In the genomic region with DNA sequence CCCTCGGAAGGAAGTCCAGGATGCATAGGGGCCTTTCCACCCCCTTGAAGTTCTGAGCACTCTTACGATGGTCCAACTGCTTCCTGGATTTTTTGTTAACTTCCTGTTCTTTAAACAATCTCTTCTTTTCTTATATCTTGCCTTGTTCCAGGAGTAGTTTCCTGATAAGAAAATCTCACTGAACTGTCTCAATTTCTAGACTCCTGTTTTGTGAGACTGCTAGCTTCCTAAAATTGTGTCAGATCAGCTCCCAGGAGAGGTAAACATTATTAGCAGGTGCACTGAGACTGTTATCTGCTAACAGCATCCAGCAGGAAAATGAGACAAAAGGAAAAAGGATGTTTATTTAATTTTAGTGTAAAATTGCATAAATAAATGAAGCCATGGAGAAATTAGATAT, we compare ENCODE assay signal across 29 cellular contexts.
"Had no signal": no experiment of that assay in that cellular context is flagged by ENCODE, and none has a peak within 500 bp of the region (broad histone marks: within the 10 kb centered on the region; RNA-seq: fewer than 3 reads in every experiment).

No MANE protein-coding gene starts in this region.

- H3K4me1 ChIP-seq: adrenal gland, body of pancreas, esophagus muscularis mucosa, foreskin keratinocyte, gastrocnemius medialis, heart left ventricle had no signal

- DNase-seq: activated CD4-positive, alpha-beta memory T cell treated with anti-CD3 and anti-CD28 coated beads, Interleukin-2, amount 10 ng/mL, durations not matched to agents 7 days and 5 days; activated CD4-positive, alpha-beta T cell treated with anti-CD3 and anti-CD28 coated beads for 1 hour; activated CD4-positive, alpha-beta T cell treated with anti-CD3 and anti-CD28 coated beads for 4 hours; activated CD4-positive, alpha-beta T cell treated with anti-CD3 and anti-CD28 coated beads, Interleukin-2, amount 10 ng/mL, durations not matched to agents 7 days and 5 days; activated CD4-positive, alpha-beta T cell treated with anti-CD3 and anti-CD28 coated beads, Interleukin-2, amount 50 U/mL, for 4 hours; activated CD8-positive, alpha-beta memory T cell treated with anti-CD3 and anti-CD28 coated beads, Interleukin-2, amount 50 U/mL, for 48 hours; activated gamma-delta T cell treated with Interleukin-2 at 50 U/mL for 16 hours; activated naive CD4-positive, alpha-beta T cell treated with anti-CD3 and anti-CD28 coated beads, Interleukin-2, amount 50 U/mL, for 16 hours; activated naive CD4-positive, alpha-beta T cell treated with Interleukin-2 at 50 U/mL for 16 hours; activated naive CD8-positive, alpha-beta T cell treated with anti-CD3 and anti-CD28 coated beads for 36 hours; activated naive CD8-positive, alpha-beta T cell treated with anti-CD3 and anti-CD28 coated beads, Interleukin-2, amount 50 U/mL, for 24 hours; activated T-cell treated with anti-CD3 and anti-CD28 coated beads for 4 hours; activated T-cell treated with anti-CD3 and anti-CD28 coated beads, Interleukin-2, amount 50 U/mL, for 24 hours; activated T-cell treated with anti-CD3 and anti-CD28 coated beads, Interleukin-2, amount 50 U/mL, for 72 hours; adrenal gland; amygdala; aorta; body of pancreas; caudate nucleus; cortex of kidney; effector CD8-positive, alpha-beta T cell; erythroblast; foreskin keratinocyte; gastrocnemius medialis; glutamatergic neuron; heart left ventricle; T-helper 2 cell had no signal

- H3K27ac ChIP-seq: adrenal gland, body of pancreas, esophagus muscularis mucosa, foreskin keratinocyte, gastrocnemius medialis, heart left ventricle had no signal

- H3K4me3 Mint-ChIP-seq: activated CD4-positive, alpha-beta memory T cell treated with anti-CD3 and anti-CD28 coated beads, Interleukin-2, amount 10 ng/mL, durations not matched to agents 7 days and 5 days; activated CD4-positive, alpha-beta T cell treated with anti-CD3 and anti-CD28 coated beads, Interleukin-2, amount 10 ng/mL, durations not matched to agents 7 days and 5 days; activated naive CD8-positive, alpha-beta T cell treated with anti-CD3 and anti-CD28 coated beads for 36 hours; activated naive CD8-positive, alpha-beta T cell treated with anti-CD3 and anti-CD28 coated beads, Interleukin-2, amount 50 U/mL, for 24 hours; activated T-cell treated with anti-CD3 and anti-CD28 coated beads, Interleukin-2, amount 50 U/mL, for 24 hours; activated T-cell treated with anti-CD3 and anti-CD28 coated beads, Interleukin-2, amount 50 U/mL, for 72 hours; WTC11 had no signal

- H3K4me3 ChIP-seq: adrenal gland, body of pancreas, esophagus muscularis mucosa, gastrocnemius medialis, heart left ventricle had no signal

- H3K9me3 Mint-ChIP-seq: activated CD4-positive, alpha-beta memory T cell treated with anti-CD3 and anti-CD28 coated beads, Interleukin-2, amount 10 ng/mL, durations not matched to agents 7 days and 5 days; activated CD4-positive, alpha-beta T cell treated with anti-CD3 and anti-CD28 coated beads, Interleukin-2, amount 10 ng/mL, durations not matched to agents 7 days and 5 days; activated naive CD8-positive, alpha-beta T cell treated with anti-CD3 and anti-CD28 coated beads for 36 hours; activated naive CD8-positive, alpha-beta T cell treated with anti-CD3 and anti-CD28 coated beads, Interleukin-2, amount 50 U/mL, for 24 hours; activated T-cell treated with anti-CD3 and anti-CD28 coated beads, Interleukin-2, amount 50 U/mL, for 24 hours; activated T-cell treated with anti-CD3 and anti-CD28 coated beads, Interleukin-2, amount 50 U/mL, for 72 hours had no signal

- H3K4me1 Mint-ChIP-seq: activated CD4-positive, alpha-beta memory T cell treated with anti-CD3 and anti-CD28 coated beads, Interleukin-2, amount 10 ng/mL, durations not matched to agents 7 days and 5 days; activated CD4-positive, alpha-beta T cell treated with anti-CD3 and anti-CD28 coated beads, Interleukin-2, amount 10 ng/mL, durations not matched to agents 7 days and 5 days; activated naive CD8-positive, alpha-beta T cell treated with anti-CD3 and anti-CD28 coated beads for 36 hours; activated naive CD8-positive, alpha-beta T cell treated with anti-CD3 and anti-CD28 coated beads, Interleukin-2, amount 50 U/mL, for 24 hours had no signal

- H3K36me3 ChIP-seq: adrenal gland, esophagus muscularis mucosa, gastrocnemius medialis, heart left ventricle had no signal

- ATAC-seq: activated naive CD8-positive, alpha-beta T cell treated with anti-CD3 and anti-CD28 coated beads, Interleukin-2, amount 50 U/mL, for 24 hours; activated T-cell treated with anti-CD3 and anti-CD28 coated beads, Interleukin-2, amount 50 U/mL, for 72 hours; body of pancreas; foreskin keratinocyte; gastrocnemius medialis; heart left ventricle; WTC11 had no signal

- H3K27ac Mint-ChIP-seq: activated CD4-positive, alpha-beta memory T cell treated with anti-CD3 and anti-CD28 coated beads, Interleukin-2, amount 10 ng/mL, durations not matched to agents 7 days and 5 days; activated CD4-positive, alpha-beta T cell treated with anti-CD3 and anti-CD28 coated beads, Interleukin-2, amount 10 ng/mL, durations not matched to agents 7 days and 5 days; activated naive CD8-positive, alpha-beta T cell treated with anti-CD3 and anti-CD28 coated beads for 36 hours; activated naive CD8-positive, alpha-beta T cell treated with anti-CD3 and anti-CD28 coated beads, Interleukin-2, amount 50 U/mL, for 24 hours; activated T-cell treated with anti-CD3 and anti-CD28 coated beads, Interleukin-2, amount 50 U/mL, for 24 hours; activated T-cell treated with anti-CD3 and anti-CD28 coated beads, Interleukin-2, amount 50 U/mL, for 72 hours; WTC11 had no signal

- H3K9me3 ChIP-seq: adrenal gland, body of pancreas, esophagus muscularis mucosa, gastrocnemius medialis, heart left ventricle had no signal

- H3K27me3 ChIP-seq: adrenal gland, body of pancreas, esophagus muscularis mucosa, gastrocnemius medialis, heart left ventricle had no signal

- H3K36me3 Mint-ChIP-seq: activated naive CD8-positive, alpha-beta T cell treated with anti-CD3 and anti-CD28 coated beads for 36 hours; WTC11 had no signal
